9 cellular contexts compared by ENCODE assay signal in genomic region chr2:45342-46130, GRCh38. TPM values are rescaled to one million over a fixed set of nuclear protein-coding genes. Genes with fewer than 3 reads are reported as not detected.
DNase-seq lines count a peak whose midpoint lies in the region; ATAC-seq and TF ChIP-seq lines count a peak whose summit lies in the region.
"Had no signal": no experiment of that assay in that cellular context is flagged by ENCODE, and none has a peak within 500 bp of the region (broad histone marks: within the 10 kb centered on the region; RNA-seq: fewer than 3 reads in every experiment).

No MANE protein-coding gene starts in this region.

- H3K4me1 ChIP-seq in body of pancreas, result peaks cover 52% of the 10 kb centered on the region
- H3K4me1 ChIP-seq in lower lobe of right lung, result peaks cover 19% of the 10 kb centered on the region

- peak; percentile 29 for DNase-seq in activated T-cell treated with anti-CD3 and anti-CD28 coated beads, Interleukin-2, amount 50 U/mL, for 1 hour
- DNase-seq in activated T-cell treated with anti-CD3 and anti-CD28 coated beads for 4 hours (no peak), body of pancreas (peak; percentile 39 to 61 (median 42)), lower lobe of right lung (no peak), type B pancreatic cell (ENCODE audit: extremely low spot score, unreplicated experiment) (no peak), ureter (ENCODE audit: low spot score) (no peak)
- DNase-seq: DND-41 had no signal

- peak in 1 of 3 donors; percentile 13 for TF ChIP-seq POLR2A in body of pancreas (IDR thresholded peaks at IDR 0.05)

- H3K4me3 ChIP-seq in body of pancreas (peak overlapping the region; percentile 35 to 79), lower lobe of right lung (peak overlapping the region; percentile 65)

- WGBS in body of pancreas, 2 donors, result 1 to 3% methylated on average over 6 to 70 of the region's 76 CpGs

- H3K9me3 ChIP-seq in body of pancreas, result no peaks in the 10 kb centered on the region
- no peaks in the 10 kb centered on the region for H3K9me3 ChIP-seq in lower lobe of right lung

- TF ChIP-seq CTCF in body of pancreas (IDR thresholded peaks at IDR 0.05) (no peak), lower lobe of right lung (IDR thresholded peaks at IDR 0.05) (no peak), type B pancreatic cell (conservative IDR thresholded peaks at IDR 0.05) (no peak)

- peaks cover 9% of the 10 kb centered on the region for H3K4me1 Mint-ChIP-seq in type B pancreatic cell (ENCODE audit: unreplicated experiment)

- H3K27ac ChIP-seq in body of pancreas (peak overlapping the region; percentile 95 to 98 (median 96)), lower lobe of right lung (peak overlapping the region; percentile 88)

- no peaks in the 10 kb centered on the region for H3K36me3 ChIP-seq in body of pancreas (replicated peaks in 1 of 2; ENCODE audit: insufficient read depth in 1 of 2, low read depth in 2 of 2)
- H3K36me3 ChIP-seq in lower lobe of right lung, result no peaks in the 10 kb centered on the region

- peak; percentile 0 for ATAC-seq in body of pancreas
- peak; percentile 5 to 6 for ATAC-seq in lower lobe of right lung
- no peak for ATAC-seq in GM21529 (IDR thresholded peaks at IDR 0.05; ENCODE audit: unreplicated experiment)
- ATAC-seq in GM21717 (IDR thresholded peaks at IDR 0.05; ENCODE audit: unreplicated experiment), result no peak

- no peaks in the 10 kb centered on the region for H3K36me3 Mint-ChIP-seq in type B pancreatic cell

- H3K27me3 ChIP-seq in body of pancreas (no peaks in the 10 kb centered on the region), lower lobe of right lung (ENCODE audit: low read depth) (peaks cover 41% of the 10 kb centered on the region)

- peaks cover 73% of the 10 kb centered on the region for H3K27me3 Mint-ChIP-seq in type B pancreatic cell

- H3K9me3 Mint-ChIP-seq in type B pancreatic cell, result peaks cover 6% of the 10 kb centered on the region

- intact Hi-C loops in body of pancreas (cut with DNase I) (no loop called here), lower lobe of right lung (cut with DNase I) (no loop called here)

- peak overlapping the region; percentile 83 for H3K4me3 Mint-ChIP-seq in type B pancreatic cell

- H3K27ac Mint-ChIP-seq in type B pancreatic cell, result no peak overlapping the region

RNA-seq across cellular contexts. Expression of gene FAM110C, which starts 0.8 kb away (rescaled TPM):
- 10 to 100 TPM; 16.6 to 20.4 TPM for total RNA-seq in body of pancreas
- total RNA-seq in lower lobe of right lung, result 3.6 TPM
- 2.3 and 2.6 TPM in 2 replicates for total RNA-seq in type B pancreatic cell (ENCODE audit: low replicate concordance)
- total RNA-seq in ureter, result 21.8 TPM

Comparison
In these comparisons a context has a peak if more than half of its experiments do, and no peak if none do; other contexts are left out.
1. DNase-seq: peak in activated T-cell treated with anti-CD3 and anti-CD28 coated beads, Interleukin-2, amount 50 U/mL, for 1 hour (single experiment) and body of pancreas (4 of 4); none in activated T-cell treated with anti-CD3 and anti-CD28 coated beads for 4 hours (single experiment), lower lobe of right lung (single experiment), type B pancreatic cell (single experiment) and ureter (single experiment).
2. ATAC-seq: peak in body of pancreas (single experiment) and lower lobe of right lung (2 of 2); none in GM21529 (single experiment) and GM21717 (single experiment).